In genomic region chr22:20436309-20437252, GRCh38 we compare ENCODE assay signal across 8 cellular contexts. TPM values are rescaled to one million over a fixed set of nuclear protein-coding genes. Genes with fewer than 3 reads are reported as not detected.
DNase-seq lines count a peak whose midpoint lies in the region; ATAC-seq and TF ChIP-seq lines count a peak whose summit lies in the region.

No MANE protein-coding gene starts in this region.

- H3K36me3 ChIP-seq in gastrocnemius medialis = no peaks in the 10 kb centered on the region

- H3K27ac Mint-ChIP-seq in activated T-cell treated with anti-CD3 and anti-CD28 coated beads, Interleukin-2, amount 50 U/mL, for 72 hours = no peak overlapping the region
- H3K27ac Mint-ChIP-seq in activated T-helper 17 cell treated with anti-CD3 and anti-CD28 coated beads, Interleukin-2, amount 50 U/mL, for 72 hours = peak overlapping the region; percentile 52

- TF ChIP-seq CTCF in gastrocnemius medialis (IDR thresholded peaks at IDR 0.05 in 4 of 5, conservative IDR thresholded peaks at IDR 0.05 in 1 of 5) = no peak

- H3K27ac ChIP-seq in gastrocnemius medialis = peak overlapping the region; percentile 41 to 67 (median 52)

- no peaks in the 10 kb centered on the region for H3K9me3 Mint-ChIP-seq in activated T-cell treated with anti-CD3 and anti-CD28 coated beads, Interleukin-2, amount 50 U/mL, for 72 hours
- H3K9me3 Mint-ChIP-seq in activated T-helper 17 cell treated with anti-CD3 and anti-CD28 coated beads, Interleukin-2, amount 50 U/mL, for 72 hours = no peaks in the 10 kb centered on the region

- no peak for TF ChIP-seq POLR2A in gastrocnemius medialis (IDR thresholded peaks at IDR 0.05)

- intact Hi-C loops in gastrocnemius medialis (cut with DNase I; ENCODE audit: low total_unique reads) = no loop called here

- H3K4me1 ChIP-seq in gastrocnemius medialis = peaks cover 0 to 16% of the 10 kb centered on the region in 2 donors

- in situ Hi-C loops in gastrocnemius medialis (cut with MboI; ENCODE audit: low sequenced_read_pairs in 4 of 4) = loop anchor here in 1 of 4 donors (25.0 kb wide), 1 partner anchor 251 kb away; no protein-coding TSS in a partner anchor

- peaks cover 15% of the 10 kb centered on the region for H3K4me1 Mint-ChIP-seq in activated T-cell treated with anti-CD3 and anti-CD28 coated beads, Interleukin-2, amount 50 U/mL, for 72 hours (ENCODE audit: low read depth)
- H3K4me1 Mint-ChIP-seq in activated T-helper 17 cell treated with anti-CD3 and anti-CD28 coated beads, Interleukin-2, amount 50 U/mL, for 72 hours = peaks cover 11% of the 10 kb centered on the region

- peak; percentile 21 to 33 for ATAC-seq in activated T-cell treated with anti-CD3 and anti-CD28 coated beads, Interleukin-2, amount 50 U/mL, for 72 hours (replicated peaks in 1 of 2)
- ATAC-seq in activated T-helper 17 cell treated with anti-CD3 and anti-CD28 coated beads, Interleukin-2, amount 50 U/mL, for 72 hours (replicated peaks) = peak; percentile 22
- ATAC-seq in gastrocnemius medialis = peak in 1 of 2 donors; percentile 21

- H3K4me3 ChIP-seq in gastrocnemius medialis = peak overlapping the region; percentile 56 to 64 (median 58)

- DNase-seq in activated T-cell treated with anti-CD3 and anti-CD28 coated beads, Interleukin-2, amount 50 U/mL, for 72 hours = no peak
- no peak for DNase-seq in activated T-cell treated with anti-CD3 and anti-CD28 coated beads, Interleukin-2, amount 50 U/mL, for 1 hour
- DNase-seq in hepatic stellate cell (ENCODE audit: low spot score) (peak; percentile 87), gastrocnemius medialis (no peak), DMS153 (lab: John Stamatoyannopoulos, UW) (no peak), NCI-H187 treated with DMSO at 0.1 percent for 48 hours (lab: John Stamatoyannopoulos, UW) (no peak), HuH-7 (ENCODE audit: low spot score) (no peak)

- H3K36me3 Mint-ChIP-seq in activated T-cell treated with anti-CD3 and anti-CD28 coated beads, Interleukin-2, amount 50 U/mL, for 72 hours (ENCODE audit: insufficient read depth in 2 of 2) = no peaks in the 10 kb centered on the region
- peaks cover 6% of the 10 kb centered on the region for H3K36me3 Mint-ChIP-seq in activated T-helper 17 cell treated with anti-CD3 and anti-CD28 coated beads, Interleukin-2, amount 50 U/mL, for 72 hours (ENCODE audit: low read depth)

- H3K27me3 ChIP-seq in gastrocnemius medialis = peaks cover 20 to 34% (median 24%) of the 10 kb centered on the region in 3 donors

- peaks cover 59% of the 10 kb centered on the region for H3K27me3 Mint-ChIP-seq in activated T-cell treated with anti-CD3 and anti-CD28 coated beads, Interleukin-2, amount 50 U/mL, for 72 hours (ENCODE audit: low read depth)
- peaks cover 31% of the 10 kb centered on the region for H3K27me3 Mint-ChIP-seq in activated T-helper 17 cell treated with anti-CD3 and anti-CD28 coated beads, Interleukin-2, amount 50 U/mL, for 72 hours

- H3K4me3 Mint-ChIP-seq in activated T-cell treated with anti-CD3 and anti-CD28 coated beads, Interleukin-2, amount 50 U/mL, for 72 hours = peak overlapping the region; percentile 62 to 81
- peak overlapping the region; percentile 81 for H3K4me3 Mint-ChIP-seq in activated T-helper 17 cell treated with anti-CD3 and anti-CD28 coated beads, Interleukin-2, amount 50 U/mL, for 72 hours

- no peaks in the 10 kb centered on the region for H3K9me3 ChIP-seq in gastrocnemius medialis

RNA-seq across cellular contexts. Expression of gene SCARF2, which starts 1.0 kb away (rescaled TPM):
- total RNA-seq in activated T-cell treated with anti-CD3 and anti-CD28 coated beads, Interleukin-2, amount 50 U/mL, for 72 hours = 1 to 10 TPM; 1.0 to 1.4 TPM
- total RNA-seq in activated T-helper 17 cell treated with anti-CD3 and anti-CD28 coated beads, Interleukin-2, amount 50 U/mL, for 72 hours = 1 to 10 TPM in 1 of 2 donors, under 1 TPM in 1; 0.43 to 1.5 TPM
- 1 to 10 TPM; 1.8 to 4.0 (median 2.3) TPM for total RNA-seq in gastrocnemius medialis

RNA-seq across cellular contexts. Expression of gene ZNF74, which starts 42.6 kb away (rescaled TPM):
- 10 to 100 TPM in 1 of 2 donors, 1 to 10 TPM in 1; 8.3 to 11.7 TPM for total RNA-seq in activated T-cell treated with anti-CD3 and anti-CD28 coated beads, Interleukin-2, amount 50 U/mL, for 72 hours
- total RNA-seq in activated T-helper 17 cell treated with anti-CD3 and anti-CD28 coated beads, Interleukin-2, amount 50 U/mL, for 72 hours = 10 to 100 TPM in 1 of 2 donors, 1 to 10 TPM in 1; 6.4 to 10.0 TPM
- total RNA-seq in gastrocnemius medialis = 1 to 10 TPM; 3.0 to 6.9 (median 4.9) TPM

RNA-seq across cellular contexts. Expression of gene KLHL22, which starts 59.0 kb away (rescaled TPM):
- total RNA-seq in activated T-cell treated with anti-CD3 and anti-CD28 coated beads, Interleukin-2, amount 50 U/mL, for 72 hours = 10 to 100 TPM; 21.4 to 26.5 TPM
- 10 to 100 TPM; 19.3 to 22.4 TPM for total RNA-seq in activated T-helper 17 cell treated with anti-CD3 and anti-CD28 coated beads, Interleukin-2, amount 50 U/mL, for 72 hours
- 10 to 100 TPM; 24.1 to 32.2 (median 28.4) TPM for total RNA-seq in gastrocnemius medialis
